ENCODE assay signal across 16 cellular contexts in genomic region chr10:78861456-78862327, GRCh38.
A peak's percentile ranks its signal among the peaks of the same experiment; 100 is the strongest.
DNase-seq lines count a peak whose midpoint lies in the region; ATAC-seq and TF ChIP-seq lines count a peak whose summit lies in the region.
"Had no signal": no experiment of that assay in that cellular context is flagged by ENCODE, and none has a peak within 500 bp of the region (broad histone marks: within the 10 kb centered on the region; RNA-seq: fewer than 3 reads in every experiment).

No MANE protein-coding gene starts in this region.

- peak; percentile 85 for DNase-seq in DMS 273 (lab: John Stamatoyannopoulos, UW; ENCODE audit: unreplicated experiment)
- DNase-seq in NCI-H524 treated with DMSO at 0.1 percent for 48 hours (lab: John Stamatoyannopoulos, UW), result peak; percentile 38
- peak; percentile 16 for DNase-seq in fibroblast of the aortic adventitia (ENCODE audit: low read depth)
- no peak for DNase-seq in SKM-1 (lab: John Stamatoyannopoulos, UW; ENCODE audit: unreplicated experiment)
- DNase-seq in GDM1 (lab: John Stamatoyannopoulos, UW), result no peak
- DNase-seq: activated CD4-positive, alpha-beta T cell treated with anti-CD3 and anti-CD28 coated beads for 36 hours; activated T-cell treated with anti-CD3 and anti-CD28 coated beads, Interleukin-2, amount 50 U/mL, for 24 hours; endodermal cell; MM.1S; occipital lobe; RPMI8226; stimulated activated naive CD8-positive, alpha-beta T cell treated with anti-CD3 and anti-CD28 coated beads, Interleukin-15, Interleukin-2, amounts not matched to agents 100 U/mL and 50 U/mL, for 24 hours; uterus had no signal

- TF ChIP-seq CTCF in fibroblast of the aortic adventitia (IDR thresholded peaks at IDR 0.05; ENCODE audit: insufficient read depth, low read length), result no peak

- no peak for ATAC-seq in HG02938 (IDR thresholded peaks at IDR 0.05; ENCODE audit: unreplicated experiment)
- no peak for ATAC-seq in HG02623 (IDR thresholded peaks at IDR 0.05; ENCODE audit: unreplicated experiment)
- ATAC-seq: activated CD4-positive, alpha-beta T cell treated with anti-CD3 and anti-CD28 coated beads for 36 hours; stimulated activated naive CD8-positive, alpha-beta T cell treated with anti-CD3 and anti-CD28 coated beads, Interleukin-15, Interleukin-2, amounts not matched to agents 100 U/mL and 50 U/mL, for 24 hours had no signal

- no peak for TF ChIP-seq RAD21 in Ishikawa (IDR thresholded peaks at IDR 0.05; ENCODE audit: low read depth)

- TF ChIP-seq EP300 in Ishikawa (IDR thresholded peaks at IDR 0.05; ENCODE audit: borderline replicate concordance), result no peak

- no peak overlapping the region for H3K4me3 ChIP-seq in fibroblast of the aortic adventitia (ENCODE audit: low read depth, low read length)
- H3K4me3 ChIP-seq: uterus had no signal

TF ChIP-seq in Ishikawa, 13 proteins besides CTCF, POLR2A, EP300 and RAD21:
- TF ChIP-seq NFIC (IDR thresholded peaks at IDR 0.05) (peak; percentile 21; the same call in 1 of the 2 replicates), CREB1 (IDR thresholded peaks at IDR 0.05; ENCODE audit: low read depth) (no peak), YY1 (IDR thresholded peaks at IDR 0.05; ENCODE audit: low read depth) (no peak)

Comparison
In these comparisons a context has a peak if more than half of its experiments do, and no peak if none do; other contexts are left out.
1. DNase-seq: peak in DMS 273 (single experiment), NCI-H524 treated with DMSO at 0.1 percent for 48 hours (single experiment) and fibroblast of the aortic adventitia (single experiment); none in SKM-1 (single experiment) and GDM1 (single experiment).